8 cellular contexts compared by ENCODE assay signal in genomic region chr3:128584412-128585020, GRCh38.
A peak's percentile ranks its signal among the peaks of the same experiment; 100 is the strongest.
DNase-seq lines count a peak whose midpoint lies in the region; ATAC-seq and TF ChIP-seq lines count a peak whose summit lies in the region.

No MANE protein-coding gene starts in this region.

- H3K27me3 Mint-ChIP-seq in HFFc6 (ENCODE audit: insufficient read depth) (no peaks in the 10 kb centered on the region; the same call in 1 of the 2 replicates), neural crest cell (ENCODE audit: low read depth) (no peaks in the 10 kb centered on the region)
- H3K27me3 Mint-ChIP-seq in activated CD8-positive, alpha-beta T cell treated with anti-CD3 and anti-CD28 coated beads for 36 hours = peaks cover 13% of the 10 kb centered on the region

- ATAC-seq in activated CD8-positive, alpha-beta T cell treated with anti-CD3 and anti-CD28 coated beads for 36 hours = peak; percentile 99
- ATAC-seq in HG02970 (IDR thresholded peaks at IDR 0.05; ENCODE audit: low FRiP score, unreplicated experiment) = no peak

- DNase-seq in COLO668 (lab: John Stamatoyannopoulos, UW; ENCODE audit: unreplicated experiment) = peak; percentile 77
- DNase-seq in HFFc6 = peak; percentile 73
- peak; percentile 38 for DNase-seq in NCI-H446 treated with DMSO at 0.1 percent for 48 hours (lab: John Stamatoyannopoulos, UW)
- peak; percentile 72 for DNase-seq in activated CD8-positive, alpha-beta T cell treated with anti-CD3 and anti-CD28 coated beads for 36 hours
- DNase-seq in fibroblast of the aortic adventitia (ENCODE audit: low read depth) = peak; percentile 70
- peak; percentile 22 for DNase-seq in neural crest cell (ENCODE audit: low read depth, low spot score)
- DNase-seq in vagina (ENCODE audit: extremely low spot score in 2 of 2) = no peak

- POLR2A ChIA-PET in activated CD8-positive, alpha-beta T cell treated with anti-CD3 and anti-CD28 coated beads for 36 hours (lab: Charles Lee) = no interaction called here

- H3K9me3 Mint-ChIP-seq in HFFc6 (peaks cover 8% of the 10 kb centered on the region; the same call in 1 of the 2 replicates), neural crest cell (peaks cover 4% of the 10 kb centered on the region)
- H3K9me3 Mint-ChIP-seq in activated CD8-positive, alpha-beta T cell treated with anti-CD3 and anti-CD28 coated beads for 36 hours = peaks cover 2% of the 10 kb centered on the region

- H3K27ac ChIP-seq in vagina = no peak overlapping the region

- H3K4me3 Mint-ChIP-seq in HFFc6 = no peak overlapping the region
- H3K4me3 Mint-ChIP-seq in activated CD8-positive, alpha-beta T cell treated with anti-CD3 and anti-CD28 coated beads for 36 hours = no peak overlapping the region
- no peak overlapping the region for H3K4me3 Mint-ChIP-seq in neural crest cell

- H3K27ac Mint-ChIP-seq in HFFc6 (no peak overlapping the region), neural crest cell (ENCODE audit: unreplicated experiment) (no peak overlapping the region)
- H3K27ac Mint-ChIP-seq in activated CD8-positive, alpha-beta T cell treated with anti-CD3 and anti-CD28 coated beads for 36 hours = no peak overlapping the region

- intact Hi-C loops in activated CD8-positive, alpha-beta T cell treated with anti-CD3 and anti-CD28 coated beads for 36 hours (cut with micrococcal nuclease) = no loop called here
- intact Hi-C loops in vagina (cut with DNase I) = no loop called here

- CTCF ChIA-PET in activated CD8-positive, alpha-beta T cell treated with anti-CD3 and anti-CD28 coated beads for 36 hours (lab: Charles Lee) = interaction anchor here (0.6 to 2.2 kb wide), 12 partner anchors 12 to 358 kb away, joined by 3 to 12 read pairs (median 3); no protein-coding TSS in a partner anchor

- H3K36me3 Mint-ChIP-seq in HFFc6 (ENCODE audit: low read depth) = no peaks in the 10 kb centered on the region
- H3K36me3 Mint-ChIP-seq in activated CD8-positive, alpha-beta T cell treated with anti-CD3 and anti-CD28 coated beads for 36 hours (ENCODE audit: low read depth) = no peaks in the 10 kb centered on the region
- no peaks in the 10 kb centered on the region for H3K36me3 Mint-ChIP-seq in neural crest cell (ENCODE audit: low read depth)

- TF ChIP-seq CTCF in HFFc6 (IDR thresholded peaks at IDR 0.05) = peak; percentile 83
- peak; percentile 73 for TF ChIP-seq CTCF in activated CD8-positive, alpha-beta T cell treated with anti-CD3 and anti-CD28 coated beads for 36 hours (IDR thresholded peaks at IDR 0.05)
- TF ChIP-seq CTCF in fibroblast of the aortic adventitia (IDR thresholded peaks at IDR 0.05; ENCODE audit: insufficient read depth, low read length) = peak; percentile 83
- TF ChIP-seq CTCF in neural crest cell (conservative IDR thresholded peaks at IDR 0.05) = peak; percentile 51
- peak; percentile 37 to 43 (median 41) for TF ChIP-seq CTCF in vagina (IDR thresholded peaks at IDR 0.05)

- no peaks in the 10 kb centered on the region for H3K4me1 ChIP-seq in vagina

- no peaks in the 10 kb centered on the region for H3K9me3 ChIP-seq in vagina

- no peaks in the 10 kb centered on the region for H3K27me3 ChIP-seq in vagina

- H3K4me1 Mint-ChIP-seq in HFFc6 (ENCODE audit: low read depth) (0 out of 2 replicates have a peak, but pooled peaks cover 4% of the 10 kb centered on the region), neural crest cell (no peaks in the 10 kb centered on the region)
- no peaks in the 10 kb centered on the region for H3K4me1 Mint-ChIP-seq in activated CD8-positive, alpha-beta T cell treated with anti-CD3 and anti-CD28 coated beads for 36 hours (ENCODE audit: low read depth)

- H3K4me3 ChIP-seq in fibroblast of the aortic adventitia (ENCODE audit: low read depth, low read length) (no peak overlapping the region), vagina (no peak overlapping the region)

- H3K36me3 ChIP-seq in vagina = no peaks in the 10 kb centered on the region

- TF ChIP-seq POLR2A in vagina (IDR thresholded peaks at IDR 0.05) = no peak

Comparison
In these comparisons a context has a peak if more than half of its experiments do, and no peak if none do; other contexts are left out.
1. DNase-seq: peak in COLO668 (single experiment), HFFc6 (single experiment), NCI-H446 treated with DMSO at 0.1 percent for 48 hours (single experiment), activated CD8-positive, alpha-beta T cell treated with anti-CD3 and anti-CD28 coated beads for 36 hours (single experiment), fibroblast of the aortic adventitia (single experiment) and neural crest cell (single experiment); none in vagina (0 of 2).
2. Peak in every context shown above with its lines, with median percentiles within 50 percentile points of each other: CTCF ChIP-seq.